Comparison of ENCODE assay signal across 22 cellular contexts in the genomic region with DNA sequence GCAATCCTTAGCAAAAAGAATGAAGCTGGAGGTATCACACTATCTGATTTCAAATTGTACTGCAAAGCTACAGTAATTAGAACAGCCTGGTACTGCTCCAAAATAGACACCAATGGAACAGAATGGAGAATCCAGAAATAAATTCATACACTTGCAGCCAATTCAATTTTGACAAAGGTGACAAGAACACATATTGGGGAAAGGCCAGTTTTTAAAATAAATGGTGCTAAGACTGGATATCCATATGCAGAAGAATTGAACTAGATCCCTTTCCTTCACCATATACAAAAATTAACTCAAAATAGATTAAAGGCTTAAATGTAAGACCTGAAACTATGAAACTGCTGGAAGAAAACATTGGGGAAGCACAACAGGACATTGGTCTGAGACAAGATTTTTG.
"Had no signal": no experiment of that assay in that cellular context is flagged by ENCODE, and none has a peak within 500 bp of the region (broad histone marks: within the 10 kb centered on the region; RNA-seq: fewer than 3 reads in every experiment).

No MANE protein-coding gene starts in this region.

- ATAC-seq: stimulated activated effector memory CD8-positive, alpha-beta T cell treated with anti-CD3 and anti-CD28 coated beads, Interleukin-12 subunit alpha, Interleukin-12 subunit beta, amount 100 ng/mL, for 72 hours; stimulated activated memory B cell treated with anti-CD40 and anti-IgM and Interleukin-4, amounts not matched to agents 10 μg/mL and 1 μg/mL and 100 μg/mL, for 72 hours; stimulated activated naive B cell treated with anti-CD40 and anti-IgM and Interleukin-4, amounts not matched to agents 10 μg/mL and 1 μg/mL and 100 μg/mL, for 72 hours; stimulated activated naive CD8-positive, alpha-beta T cell treated with anti-CD3 and anti-CD28 coated beads, Interleukin-15, amount 100 ng/mL, for 72 hours; stimulated activated naive CD8-positive, alpha-beta T cell treated with anti-CD3 and anti-CD28 coated beads, Interleukin-15, Interleukin-2, amounts not matched to agents 100 U/mL and 50 U/mL, for 24 hours; upper lobe of right lung had no signal

- DNase-seq: stimulated activated CD4-positive, alpha-beta T cell treated with anti-CD3 and anti-CD28 coated beads, Interleukin-2, amount 100 ng/mL, for 48 hours; stimulated activated CD4-positive, alpha-beta T cell treated with anti-CD3 and anti-CD28 coated beads, Interleukin-4, amount 100 ng/mL, for 1 hour; stimulated activated CD4-positive, alpha-beta T cell treated with anti-CD3 and anti-CD28 coated beads, Interleukin-4, amount 100 ng/mL, for 24 hours; stimulated activated CD4-positive, alpha-beta T cell treated with anti-CD3 and anti-CD28 coated beads, Interleukin-4, amount 100 ng/mL, for 4 hours; stimulated activated CD8-positive, alpha-beta memory T cell treated with anti-CD3 and anti-CD28 coated beads, Interleukin-4, amount 100 ng/mL, for 48 hours; stimulated activated naive B cell treated with anti-CD40 and anti-IgM and Interleukin-4, amounts not matched to agents 10 μg/mL and 1 μg/mL and 100 μg/mL, for 72 hours; stimulated activated naive CD4-positive, alpha-beta T cell; stimulated activated naive CD4-positive, alpha-beta T cell treated with Interleukin-2 at 50 U/mL for 16 hours; stimulated activated naive CD8-positive, alpha-beta T cell treated with anti-CD3 and anti-CD28 coated beads, Interleukin-15, amount 100 ng/mL, for 72 hours; stimulated activated naive CD8-positive, alpha-beta T cell treated with anti-CD3 and anti-CD28 coated beads, Interleukin-15, Interleukin-2, amounts not matched to agents 100 U/mL and 50 U/mL, for 24 hours; stomach; substantia nigra; testis; thyroid gland; tibial artery; transverse colon; trophoblast cell; upper lobe of left lung; upper lobe of right lung; uterus had no signal
